8 cellular contexts compared by ENCODE assay signal in genomic region chr4:137819964-137820383, GRCh38.
DNase-seq lines count a peak whose midpoint lies in the region; ATAC-seq and TF ChIP-seq lines count a peak whose summit lies in the region.

No MANE protein-coding gene starts in this region.

- peak; percentile 17 for DNase-seq in DND-41
- peak; percentile 11 for DNase-seq in NOMO-1 treated with dmso at 0.1 percent for 144 hours (lab: John Stamatoyannopoulos, UW; ENCODE audit: unreplicated experiment)
- DNase-seq in skeletal muscle cell (ENCODE audit: low read depth): peak; percentile 5
- no peak for DNase-seq in T-helper 17 cell
- no peak for DNase-seq in spleen

- no peak overlapping the region for H3K27ac ChIP-seq in DND-41 (ENCODE audit: low read length)
- no peak overlapping the region for H3K27ac ChIP-seq in spleen

- H3K4me1 ChIP-seq in DND-41 (ENCODE audit: insufficient read depth, low read length) (no peaks in the 10 kb centered on the region), spleen (no peaks in the 10 kb centered on the region)

- H4K20me1 ChIP-seq in DND-41 (ENCODE audit: insufficient read depth, low read length): no peaks in the 10 kb centered on the region

- 74 to 91% (median 82%) methylated on average over 1 of the region's 1 CpG for WGBS in spleen, 5 donors

- ATAC-seq in DND-41 (ENCODE audit: insufficient read depth, low read depth) (peak; percentile 83), GM19372 (IDR thresholded peaks at IDR 0.05; ENCODE audit: low read depth, unreplicated experiment) (peak; percentile 89), HG03354 (IDR thresholded peaks at IDR 0.05; ENCODE audit: poor library complexity, severe bottlenecking, unreplicated experiment) (peak; percentile 89), esophagus mucosa (peak; percentile 83), T-helper 17 cell (no peak)

- H2AFZ ChIP-seq in DND-41 (ENCODE audit: low read depth, low read length): no peak overlapping the region

- H3K4me2 ChIP-seq in DND-41 (ENCODE audit: insufficient read depth, low read length): no peak overlapping the region

- no peak overlapping the region for H3K4me3 Mint-ChIP-seq in T-helper 17 cell

- H3K27ac Mint-ChIP-seq in T-helper 17 cell: no peak overlapping the region

- H3K9ac ChIP-seq in DND-41 (ENCODE audit: low read depth, low read length): no peak overlapping the region

- H3K9me3 ChIP-seq in DND-41 (ENCODE audit: insufficient read depth, low read length, severe bottlenecking): no peaks in the 10 kb centered on the region
- H3K9me3 ChIP-seq in T-helper 17 cell (ENCODE audit: control insufficient read depth, low read length, poor library complexity, severe bottlenecking): no peaks in the 10 kb centered on the region
- no peaks in the 10 kb centered on the region for H3K9me3 ChIP-seq in spleen

- intact Hi-C loops in spleen (cut with DNase I; ENCODE audit: low total_unique reads): no loop called here

- peak; percentile 63 for TF ChIP-seq CTCF in DND-41 (IDR thresholded peaks at IDR 0.05; ENCODE audit: borderline replicate concordance, extremely low read depth, low read length, poor library complexity, severe bottlenecking)
- peak in 2 of 11 experiments; percentile 11 to 12 for TF ChIP-seq CTCF in spleen (IDR thresholded peaks at IDR 0.05 in 8 of 11, conservative IDR thresholded peaks at IDR 0.05 in 3 of 11)

- H3K36me3 ChIP-seq in DND-41 (ENCODE audit: insufficient read depth, low read length) (no peaks in the 10 kb centered on the region), spleen (no peaks in the 10 kb centered on the region)

- H3K27me3 ChIP-seq in DND-41 (ENCODE audit: insufficient read depth, low read length, poor library complexity): no peaks in the 10 kb centered on the region
- H3K27me3 ChIP-seq in spleen (replicated peaks in 1 of 7): no peaks in the 10 kb centered on the region

- TF ChIP-seq POLR2A in spleen (IDR thresholded peaks at IDR 0.05): no peak

- no peaks in the 10 kb centered on the region for H3K27me3 Mint-ChIP-seq in T-helper 17 cell

- no peaks in the 10 kb centered on the region for H3K79me2 ChIP-seq in DND-41 (ENCODE audit: insufficient read depth, low read length)

- no peak overlapping the region for H3K4me3 ChIP-seq in DND-41 (ENCODE audit: low read depth in 1 of 2, low read length in 2 of 2)
- H3K4me3 ChIP-seq in skeletal muscle cell (ENCODE audit: low read depth, low read length): no peak overlapping the region
- no peak overlapping the region for H3K4me3 ChIP-seq in spleen

- no peaks in the 10 kb centered on the region for H3K4me1 Mint-ChIP-seq in T-helper 17 cell

- no peaks in the 10 kb centered on the region for H3K36me3 Mint-ChIP-seq in T-helper 17 cell (ENCODE audit: low read depth)

Comparison
In these comparisons a context has a peak if more than half of its experiments do, and no peak if none do; other contexts are left out.
1. DNase-seq: peak in DND-41 (single experiment), NOMO-1 treated with dmso at 0.1 percent for 144 hours (single experiment) and skeletal muscle cell (single experiment); none in T-helper 17 cell (0 of 3) and spleen (single experiment).